Comparison of ENCODE assay signal across 15 cellular contexts in the genomic region with DNA sequence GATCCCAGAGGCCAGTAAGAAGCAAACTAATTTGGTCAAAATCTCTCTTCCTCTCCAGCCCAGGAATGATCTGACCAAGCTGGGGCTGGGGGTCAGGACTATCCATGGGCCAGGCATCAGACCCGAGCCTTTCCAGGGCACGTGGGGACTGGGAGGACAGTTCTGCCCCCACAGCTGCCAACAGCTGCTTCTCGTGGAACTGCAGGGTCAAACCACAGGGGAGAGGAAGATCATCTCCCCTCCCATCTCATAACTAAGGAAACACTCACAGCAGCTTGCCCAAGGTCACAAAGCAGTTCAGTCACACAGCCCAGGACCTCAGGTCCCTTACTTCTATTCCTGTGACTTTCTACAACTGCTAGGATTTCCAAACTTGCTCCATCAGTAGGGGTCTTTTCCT. TPM values are rescaled to one million over a fixed set of nuclear protein-coding genes. Genes with fewer than 3 reads are reported as not detected.
DNase-seq lines count a peak whose midpoint lies in the region; ATAC-seq and TF ChIP-seq lines count a peak whose summit lies in the region.
"Had no signal": no experiment of that assay in that cellular context is flagged by ENCODE, and none has a peak within 500 bp of the region (broad histone marks: within the 10 kb centered on the region; RNA-seq: fewer than 3 reads in every experiment).

No MANE protein-coding gene starts in this region.

- ATAC-seq in left cardiac atrium, result peak; percentile 13 to 45
- ATAC-seq in gastrocnemius medialis, result peak; percentile 45 to 52
- ATAC-seq in SK-N-SH treated with all-trans-retinoic acid at 6 μM for 48 hours, result no peak
- no peak for ATAC-seq in esophagus mucosa

- peak; percentile 38 for DNase-seq in GM12865 (ENCODE audit: low read depth)
- DNase-seq in RPMI7951 (ENCODE audit: low read depth), result peak; percentile 31
- no peak for DNase-seq in left cardiac atrium
- peak in 1 of 2 donors; percentile 47 for DNase-seq in gastrocnemius medialis
- no peak for DNase-seq in A172 (ENCODE audit: low spot score)
- no peak for DNase-seq in NCI-H1105 treated with DMSO at 0.1 percent for 48 hours (lab: John Stamatoyannopoulos, UW)
- DNase-seq: CD4-positive, alpha-beta T cell; central memory CD4-positive, alpha-beta T cell; hippocampal formation; NCI-H1417; NCI-H510A; right lobe of liver had no signal

- peak overlapping the region; percentile 44 to 80 (median 78) for H3K27ac ChIP-seq in gastrocnemius medialis
- H3K27ac ChIP-seq: right lobe of liver, VCaP had no signal

- no peak overlapping the region for H3K4me3 ChIP-seq in GM12865 (ENCODE audit: low read depth, low read length)
- H3K4me3 ChIP-seq in gastrocnemius medialis, result no peak overlapping the region
- H3K4me3 ChIP-seq: right lobe of liver had no signal

- TF ChIP-seq POLR2A in gastrocnemius medialis (IDR thresholded peaks at IDR 0.05), result no peak

- intact Hi-C loops in left cardiac atrium (cut with DNase I), result no loop called here
- intact Hi-C loops in gastrocnemius medialis (cut with DNase I; ENCODE audit: low total_unique reads), result no loop called here

- no peak for TF ChIP-seq CTCF in GM12865 (IDR thresholded peaks at IDR 0.05; ENCODE audit: insufficient read depth, low read depth, low read length, missing control alignments)
- no peak for TF ChIP-seq CTCF in gastrocnemius medialis (IDR thresholded peaks at IDR 0.05 in 4 of 5, conservative IDR thresholded peaks at IDR 0.05 in 1 of 5)

- H3K36me3 ChIP-seq in gastrocnemius medialis, result no peaks in the 10 kb centered on the region
- H3K36me3 ChIP-seq: right lobe of liver had no signal

- in situ Hi-C loops in gastrocnemius medialis (cut with MboI; ENCODE audit: low sequenced_read_pairs in 4 of 4), result no loop called here

- peaks cover 71% of the 10 kb centered on the region in 2 donors for H3K4me1 ChIP-seq in gastrocnemius medialis

- no peaks in the 10 kb centered on the region for H3K9me3 ChIP-seq in gastrocnemius medialis
- H3K9me3 ChIP-seq: right lobe of liver had no signal

- no peaks in the 10 kb centered on the region for H3K27me3 ChIP-seq in gastrocnemius medialis
- H3K27me3 ChIP-seq: right lobe of liver had no signal

TF ChIP-seq in SK-N-SH treated with all-trans-retinoic acid at 6 μM for 48 hours, 23 proteins besides CTCF, POLR2A, EP300 and RAD21:
- TF ChIP-seq TCF4 (CRISPR knock-in tag; IDR thresholded peaks at IDR 0.05; ENCODE audit: borderline replicate concordance), result no peak
- TF ChIP-seq ZNF70 (CRISPR knock-in tag; IDR thresholded peaks at IDR 0.05), result no peak
- TF ChIP-seq, protein P1, sequence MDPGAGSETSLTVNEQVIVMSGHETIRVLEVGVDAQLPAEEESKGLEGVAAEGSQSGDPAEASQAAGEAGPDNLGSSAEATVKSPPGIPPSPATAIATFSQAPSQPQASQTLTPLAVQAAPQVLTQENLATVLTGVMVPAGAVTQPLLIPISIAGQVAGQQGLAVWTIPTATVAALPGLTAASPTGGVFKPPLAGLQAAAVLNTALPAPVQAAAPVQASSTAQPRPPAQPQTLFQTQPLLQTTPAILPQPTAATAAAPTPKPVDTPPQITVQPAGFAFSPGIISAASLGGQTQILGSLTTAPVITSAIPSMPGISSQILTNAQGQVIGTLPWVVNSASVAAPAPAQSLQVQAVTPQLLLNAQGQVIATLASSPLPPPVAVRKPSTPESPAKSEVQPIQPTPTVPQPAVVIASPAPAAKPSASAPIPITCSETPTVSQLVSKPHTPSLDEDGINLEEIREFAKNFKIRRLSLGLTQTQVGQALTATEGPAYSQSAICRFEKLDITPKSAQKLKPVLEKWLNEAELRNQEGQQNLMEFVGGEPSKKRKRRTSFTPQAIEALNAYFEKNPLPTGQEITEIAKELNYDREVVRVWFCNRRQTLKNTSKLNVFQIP (CRISPR knock-in tag; IDR thresholded peaks at IDR 0.05; ENCODE audit: borderline replicate concordance, low read depth), result no peak
- TF ChIP-seq, protein P2, sequence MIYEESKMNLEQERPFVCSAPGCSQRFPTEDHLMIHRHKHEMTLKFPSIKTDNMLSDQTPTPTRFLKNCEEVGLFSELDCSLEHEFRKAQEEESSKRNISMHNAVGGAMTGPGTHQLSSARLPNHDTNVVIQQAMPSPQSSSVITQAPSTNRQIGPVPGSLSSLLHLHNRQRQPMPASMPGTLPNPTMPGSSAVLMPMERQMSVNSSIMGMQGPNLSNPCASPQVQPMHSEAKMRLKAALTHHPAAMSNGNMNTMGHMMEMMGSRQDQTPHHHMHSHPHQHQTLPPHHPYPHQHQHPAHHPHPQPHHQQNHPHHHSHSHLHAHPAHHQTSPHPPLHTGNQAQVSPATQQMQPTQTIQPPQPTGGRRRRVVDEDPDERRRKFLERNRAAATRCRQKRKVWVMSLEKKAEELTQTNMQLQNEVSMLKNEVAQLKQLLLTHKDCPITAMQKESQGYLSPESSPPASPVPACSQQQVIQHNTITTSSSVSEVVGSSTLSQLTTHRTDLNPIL (CRISPR knock-in tag; IDR thresholded peaks at IDR 0.05; ENCODE audit: low read depth), result no peak
- TF ChIP-seq PPARA (CRISPR knock-in tag; IDR thresholded peaks at IDR 0.05; ENCODE audit: borderline replicate concordance), result no peak
- TF ChIP-seq BACH2 (CRISPR knock-in tag; IDR thresholded peaks at IDR 0.05; ENCODE audit: borderline replicate concordance), result no peak
- TF ChIP-seq, protein P3, sequence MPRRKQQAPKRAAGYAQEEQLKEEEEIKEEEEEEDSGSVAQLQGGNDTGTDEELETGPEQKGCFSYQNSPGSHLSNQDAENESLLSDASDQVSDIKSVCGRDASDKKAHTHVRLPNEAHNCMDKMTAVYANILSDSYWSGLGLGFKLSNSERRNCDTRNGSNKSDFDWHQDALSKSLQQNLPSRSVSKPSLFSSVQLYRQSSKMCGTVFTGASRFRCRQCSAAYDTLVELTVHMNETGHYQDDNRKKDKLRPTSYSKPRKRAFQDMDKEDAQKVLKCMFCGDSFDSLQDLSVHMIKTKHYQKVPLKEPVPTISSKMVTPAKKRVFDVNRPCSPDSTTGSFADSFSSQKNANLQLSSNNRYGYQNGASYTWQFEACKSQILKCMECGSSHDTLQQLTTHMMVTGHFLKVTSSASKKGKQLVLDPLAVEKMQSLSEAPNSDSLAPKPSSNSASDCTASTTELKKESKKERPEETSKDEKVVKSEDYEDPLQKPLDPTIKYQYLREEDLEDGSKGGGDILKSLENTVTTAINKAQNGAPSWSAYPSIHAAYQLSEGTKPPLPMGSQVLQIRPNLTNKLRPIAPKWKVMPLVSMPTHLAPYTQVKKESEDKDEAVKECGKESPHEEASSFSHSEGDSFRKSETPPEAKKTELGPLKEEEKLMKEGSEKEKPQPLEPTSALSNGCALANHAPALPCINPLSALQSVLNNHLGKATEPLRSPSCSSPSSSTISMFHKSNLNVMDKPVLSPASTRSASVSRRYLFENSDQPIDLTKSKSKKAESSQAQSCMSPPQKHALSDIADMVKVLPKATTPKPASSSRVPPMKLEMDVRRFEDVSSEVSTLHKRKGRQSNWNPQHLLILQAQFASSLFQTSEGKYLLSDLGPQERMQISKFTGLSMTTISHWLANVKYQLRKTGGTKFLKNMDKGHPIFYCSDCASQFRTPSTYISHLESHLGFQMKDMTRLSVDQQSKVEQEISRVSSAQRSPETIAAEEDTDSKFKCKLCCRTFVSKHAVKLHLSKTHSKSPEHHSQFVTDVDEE (CRISPR knock-in tag; IDR thresholded peaks at IDR 0.05), result no peak

RNA-seq across cellular contexts. Expression of a gene that starts 47.1 kb away (rescaled TPM):
- total RNA-seq in RPMI7951 (2014; rRNA removed; shearing (Covaris generic)), result under 0.01 and 0.49 TPM in 2 replicates
- 10 to 100 TPM; 72.5 to 94.9 TPM for total RNA-seq in left cardiac atrium
- total RNA-seq in gastrocnemius medialis, result 10 to 100 TPM; 28.5 to 70.8 (median 52.7) TPM
- 1.5 and 3.2 TPM in 2 replicates for total RNA-seq in A172 (2014; rRNA removed; shearing (Covaris generic))
- 9.6 TPM for total RNA-seq in esophagus mucosa

Comparison
In these comparisons a context has a peak if more than half of its experiments do, and no peak if none do; other contexts are left out.
1. DNase-seq: peak in GM12865 (single experiment) and RPMI7951 (single experiment); none in left cardiac atrium (single experiment), A172 (single experiment) and NCI-H1105 treated with DMSO at 0.1 percent for 48 hours (single experiment).
2. ATAC-seq: peak in left cardiac atrium (2 of 2) and gastrocnemius medialis (2 of 2); none in SK-N-SH treated with all-trans-retinoic acid at 6 μM for 48 hours (single experiment) and esophagus mucosa (single experiment).